ENCODE assay signal across 9 cellular contexts in genomic region chr17:20095366-20096080, GRCh38.
DNase-seq lines count a peak whose midpoint lies in the region; ATAC-seq and TF ChIP-seq lines count a peak whose summit lies in the region.
"Had no signal": no experiment of that assay in that cellular context is flagged by ENCODE, and none has a peak within 500 bp of the region (broad histone marks: within the 10 kb centered on the region; RNA-seq: fewer than 3 reads in every experiment).

No MANE protein-coding gene starts in this region.

- peaks cover 16% of the 10 kb centered on the region for H3K27me3 Mint-ChIP-seq in nephron (ENCODE audit: low read depth)
- peaks cover 2% of the 10 kb centered on the region for H3K27me3 Mint-ChIP-seq in CD8-positive, alpha-beta T cell (ENCODE audit: low read depth)

- H3K4me3 ChIP-seq in NT2/D1 (ENCODE audit: insufficient read length, low read depth) (no peak overlapping the region), esophagus muscularis mucosa (no peak overlapping the region), MM.1S (ENCODE audit: low read length) (no peak overlapping the region)
- H3K4me3 ChIP-seq in CD8-positive, alpha-beta T cell (ENCODE audit: low read depth, low read length) = no peak overlapping the region

- H3K27me3 ChIP-seq in NT2/D1 (ENCODE audit: insufficient read depth, insufficient read length) (no peaks in the 10 kb centered on the region), esophagus muscularis mucosa (no peaks in the 10 kb centered on the region), MM.1S (replicated peaks; ENCODE audit: insufficient read depth, low read length) (no peaks in the 10 kb centered on the region)
- no peaks in the 10 kb centered on the region for H3K27me3 ChIP-seq in CD8-positive, alpha-beta T cell (ENCODE audit: insufficient read depth, low read length)

- H3K36me3 ChIP-seq in NT2/D1 (ENCODE audit: insufficient read depth, insufficient read length, low read length) (no peaks in the 10 kb centered on the region), esophagus muscularis mucosa (peaks cover 0 to 9% (median 2%) of the 10 kb centered on the region in 4 donors), MM.1S (replicated peaks; ENCODE audit: insufficient read depth, low read length) (no peaks in the 10 kb centered on the region)
- H3K36me3 ChIP-seq in CD8-positive, alpha-beta T cell (ENCODE audit: insufficient read depth, low read length) = no peaks in the 10 kb centered on the region

- no peak for TF ChIP-seq POLR2A in esophagus muscularis mucosa (IDR thresholded peaks at IDR 0.05; ENCODE audit: low read depth)

- H4K20me1 ChIP-seq in MM.1S (ENCODE audit: insufficient read depth, low read length) = no peaks in the 10 kb centered on the region

- CTCF ChIA-PET in CD8-positive, alpha-beta T cell (lab: Charles Lee) = interaction anchor here (0.6 kb wide), 1 partner anchor 85 kb away, joined by 3 read pairs; no protein-coding TSS in a partner anchor

- H3K36me3 Mint-ChIP-seq in nephron (ENCODE audit: low read depth) = no peaks in the 10 kb centered on the region
- peaks cover 2% of the 10 kb centered on the region for H3K36me3 Mint-ChIP-seq in CD8-positive, alpha-beta T cell

- H2AFZ ChIP-seq in MM.1S (ENCODE audit: low read length) = no peak overlapping the region

- H3K4me2 ChIP-seq in MM.1S (ENCODE audit: low read depth, low read length) = no peak overlapping the region

- 37% methylated on average over 18 of the region's 18 CpGs for WGBS in esophagus muscularis mucosa

- no peak for ATAC-seq in GM21717 (IDR thresholded peaks at IDR 0.05; ENCODE audit: unreplicated experiment)
- ATAC-seq in CD8-positive, alpha-beta T cell = no peak

- H3K4me1 Mint-ChIP-seq in nephron = peaks cover 32% of the 10 kb centered on the region
- H3K4me1 Mint-ChIP-seq in CD8-positive, alpha-beta T cell (ENCODE audit: low read depth) = peaks cover 3% of the 10 kb centered on the region

- no peaks in the 10 kb centered on the region for H3K9me2 ChIP-seq in MM.1S (replicated peaks; ENCODE audit: insufficient read depth, low read length)

- H3K27ac ChIP-seq in esophagus muscularis mucosa (replicated peaks in 1 of 4) (peak overlapping the region; percentile 48 to 56 (median 55)), MM.1S (ENCODE audit: low read length) (no peak overlapping the region)
- H3K27ac ChIP-seq in CD8-positive, alpha-beta T cell (ENCODE audit: low read depth, low read length) = no peak overlapping the region
- H3K27ac ChIP-seq: epithelial cell of prostate had no signal

- H3K4me1 ChIP-seq in NT2/D1 (ENCODE audit: insufficient read depth, insufficient read length) (peaks cover 2% of the 10 kb centered on the region), esophagus muscularis mucosa (peaks cover 15 to 39% (median 24%) of the 10 kb centered on the region in 4 donors), MM.1S (ENCODE audit: low read length) (peaks cover 6% of the 10 kb centered on the region; the same call in 1 of the 2 replicates)
- H3K4me1 ChIP-seq in CD8-positive, alpha-beta T cell (ENCODE audit: insufficient read depth, low read length) = no peaks in the 10 kb centered on the region

- TF ChIP-seq CTCF in esophagus muscularis mucosa (IDR thresholded peaks at IDR 0.05) = peak in 2 of 3 experiments; percentile 34 to 36
- peak; percentile 40 to 48 (median 46) for TF ChIP-seq CTCF in nephron (IDR thresholded peaks at IDR 0.05; ENCODE audit: unreplicated experiment in 3 of 3)
- no peak for TF ChIP-seq CTCF in MM.1S (IDR thresholded peaks at IDR 0.05; ENCODE audit: low read length)
- TF ChIP-seq CTCF in CD8-positive, alpha-beta T cell (IDR thresholded peaks at IDR 0.05) = no peak

- POLR2A ChIA-PET in CD8-positive, alpha-beta T cell (lab: Charles Lee) = no interaction called here

- H3K9me3 ChIP-seq in NT2/D1 (ENCODE audit: insufficient read depth, low read length) = no peaks in the 10 kb centered on the region
- no peaks in the 10 kb centered on the region for H3K9me3 ChIP-seq in esophagus muscularis mucosa
- no peaks in the 10 kb centered on the region for H3K9me3 ChIP-seq in MM.1S (replicated peaks; ENCODE audit: insufficient read depth, low read length)
- H3K9me3 ChIP-seq in CD8-positive, alpha-beta T cell (ENCODE audit: low read length) = no peaks in the 10 kb centered on the region

- H3K9ac ChIP-seq in NT2/D1 (ENCODE audit: insufficient read length, low read depth) (no peak overlapping the region), MM.1S (ENCODE audit: low read length) (no peak overlapping the region)

- peaks cover 2% of the 10 kb centered on the region for H3F3A ChIP-seq in MM.1S (ENCODE audit: insufficient read depth, low read length)

- H3K9me3 Mint-ChIP-seq in nephron = no peaks in the 10 kb centered on the region
- no peaks in the 10 kb centered on the region for H3K9me3 Mint-ChIP-seq in CD8-positive, alpha-beta T cell

- peaks cover 48% of the 10 kb centered on the region for H3K79me2 ChIP-seq in MM.1S (ENCODE audit: low read length)

- DNase-seq in EL = peak; percentile 54
- DNase-seq in NT2/D1 (ENCODE audit: low read depth, low spot score) = peak; percentile 43
- no peak for DNase-seq in esophagus muscularis mucosa (ENCODE audit: extremely low spot score)
- DNase-seq in MM.1S = no peak
- DNase-seq in epidermal melanocyte (ENCODE audit: insufficient read length, low spot score) = no peak
- no peak for DNase-seq in CD8-positive, alpha-beta T cell

- H3K27ac Mint-ChIP-seq in nephron = peak overlapping the region; percentile 59 to 66 (median 62)
- no peak overlapping the region for H3K27ac Mint-ChIP-seq in CD8-positive, alpha-beta T cell

- peak overlapping the region in 2 of 3 experiments; percentile 7 to 44 for H3K4me3 Mint-ChIP-seq in nephron
- no peak overlapping the region for H3K4me3 Mint-ChIP-seq in CD8-positive, alpha-beta T cell

- TF ChIP-seq EP300 in esophagus muscularis mucosa (IDR thresholded peaks at IDR 0.05) = no peak

- intact Hi-C loops in esophagus muscularis mucosa (cut with DNase I) = no loop called here
- intact Hi-C loops in CD8-positive, alpha-beta T cell (cut with DNase I, micrococcal nuclease) = no loop called here

Comparison
In these comparisons a context has a peak if more than half of its experiments do, and no peak if none do; other contexts are left out.
1. DNase-seq: peak in EL (single experiment) and NT2/D1 (single experiment); none in esophagus muscularis mucosa (single experiment), MM.1S (single experiment), epidermal melanocyte (single experiment) and CD8-positive, alpha-beta T cell (0 of 7).
2. H3K27ac ChIP-seq: peak in esophagus muscularis mucosa (4 of 4); none in MM.1S (single experiment) and CD8-positive, alpha-beta T cell (single experiment).
3. CTCF ChIP-seq: peak in esophagus muscularis mucosa (2 of 3) and nephron (3 of 3); none in MM.1S (single experiment) and CD8-positive, alpha-beta T cell (single experiment).